ENCODE assay signal across 26 cellular contexts in the genomic region with DNA sequence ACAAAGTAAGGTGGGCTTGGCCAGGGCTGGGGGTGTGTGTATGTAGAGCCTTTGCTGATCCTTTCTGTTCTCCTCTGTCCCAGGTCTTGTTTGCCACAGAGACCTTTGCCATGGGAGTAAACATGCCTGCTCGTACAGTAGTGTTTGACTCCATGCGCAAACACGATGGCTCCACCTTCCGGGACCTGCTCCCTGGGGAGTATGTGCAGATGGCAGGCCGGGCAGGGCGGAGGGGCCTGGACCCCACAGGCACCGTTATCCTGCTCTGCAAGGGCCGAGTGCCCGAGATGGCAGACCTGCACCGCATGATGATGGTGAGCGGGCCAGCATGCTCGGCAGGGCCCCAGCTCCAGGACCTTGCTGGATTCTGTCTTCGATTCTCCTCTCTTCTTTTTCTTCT. TPM values are rescaled to one million over a fixed set of nuclear protein-coding genes. Genes with fewer than 3 reads are reported as not detected.
"Had no signal": no experiment of that assay in that cellular context is flagged by ENCODE, and none has a peak within 500 bp of the region (broad histone marks: within the 10 kb centered on the region; RNA-seq: fewer than 3 reads in every experiment).

No MANE protein-coding gene starts in this region.

- H3K27ac Mint-ChIP-seq: activated B cell treated with CpG ODN at 0.5 μM for 24 hours; activated CD4-positive, alpha-beta T cell treated with anti-CD3 and anti-CD28 coated beads, Interleukin-2, amount 10 ng/mL, durations not matched to agents 24 days and 14 days; activated CD8-positive, alpha-beta memory T cell treated with anti-CD3 and anti-CD28 coated beads, Interleukin-2, amount 10 ng/mL, durations not matched to agents 7 days and 5 days; T-cell had no signal

- H3K27me3 Mint-ChIP-seq: activated B cell treated with CpG ODN at 0.5 μM for 24 hours; activated CD4-positive, alpha-beta T cell treated with anti-CD3 and anti-CD28 coated beads, Interleukin-2, amount 10 ng/mL, durations not matched to agents 24 days and 14 days; activated CD8-positive, alpha-beta memory T cell treated with anti-CD3 and anti-CD28 coated beads, Interleukin-2, amount 10 ng/mL, durations not matched to agents 7 days and 5 days; T-cell had no signal

- H3K9me3 ChIP-seq: adrenal gland, ascending aorta, body of pancreas had no signal

- H3K9me3 Mint-ChIP-seq: activated B cell treated with CpG ODN at 0.5 μM for 24 hours; activated CD4-positive, alpha-beta T cell treated with anti-CD3 and anti-CD28 coated beads, Interleukin-2, amount 10 ng/mL, durations not matched to agents 24 days and 14 days; activated naive CD4-positive, alpha-beta T cell treated with anti-CD3 and anti-CD28 coated beads, Interleukin-2, amount 50 U/mL, for 72 hours; activated T-cell treated with anti-CD3 and anti-CD28 coated beads, Interleukin-2, amount 50 U/mL, for 4 hours; T-cell had no signal

- H3K27me3 ChIP-seq: adrenal gland, ascending aorta, body of pancreas had no signal

- H3K4me3 Mint-ChIP-seq: activated B cell treated with CpG ODN at 0.5 μM for 24 hours; activated CD4-positive, alpha-beta T cell treated with anti-CD3 and anti-CD28 coated beads, Interleukin-2, amount 10 ng/mL, durations not matched to agents 24 days and 14 days; activated CD8-positive, alpha-beta memory T cell treated with anti-CD3 and anti-CD28 coated beads, Interleukin-2, amount 10 ng/mL, durations not matched to agents 7 days and 5 days; activated T-cell treated with anti-CD3 and anti-CD28 coated beads, Interleukin-2, amount 50 U/mL, for 4 hours; T-cell had no signal

- H3K4me3 ChIP-seq: adrenal gland, ascending aorta, body of pancreas, SK-N-MC had no signal

- ATAC-seq: activated CD8-positive, alpha-beta memory T cell treated with anti-CD3 and anti-CD28 coated beads, Interleukin-2, amount 10 ng/mL, durations not matched to agents 7 days and 5 days; activated naive CD4-positive, alpha-beta T cell treated with anti-CD3 and anti-CD28 coated beads, Interleukin-2, amount 50 U/mL, for 72 hours; activated T-cell treated with anti-CD3 and anti-CD28 coated beads, Interleukin-2, amount 50 U/mL, for 4 hours; body of pancreas; T-cell had no signal

- DNase-seq: activated B cell treated with CpG ODN at 0.5 μM for 24 hours; activated CD4-positive, alpha-beta T cell treated with anti-CD3 and anti-CD28 coated beads for 1 hour; activated CD4-positive, alpha-beta T cell treated with anti-CD3 and anti-CD28 coated beads, Interleukin-2, amount 10 ng/mL, durations not matched to agents 24 days and 14 days; activated CD4-positive, alpha-beta T cell treated with anti-CD3 and anti-CD28 coated beads, Interleukin-2, amount 50 U/mL, for 48 hours; activated CD8-positive, alpha-beta memory T cell treated with anti-CD3 and anti-CD28 coated beads, Interleukin-2, amount 10 ng/mL, durations not matched to agents 7 days and 5 days; activated effector memory CD4-positive, alpha-beta T cell treated with anti-CD3 and anti-CD28 coated beads, Interleukin-2, amount 50 U/mL, for 16 hours; activated naive CD4-positive, alpha-beta T cell treated with Interleukin-2 at 50 U/mL for 16 hours; activated T-cell treated with anti-CD3 and anti-CD28 coated beads, Interleukin-2, amount 50 U/mL, for 4 hours; adrenal gland; body of pancreas; KG1; NCI-H1048; NCI-H146; NCI-H187 treated with DMSO at 0.1 percent for 48 hours; NCI-H2081 treated with DMSO at 0.1 percent for 48 hours; NCI-H2171 treated with DMSO at 0.1 percent for 48 hours; NCI-H226; NCI-H526; NCI-H774; T-cell; T-helper 2 cell; T1000 had no signal

- H3K27ac ChIP-seq: adrenal gland, ascending aorta, body of pancreas, SK-N-MC had no signal

RNA-seq across cellular contexts. Expression of a gene that starts 19.8 kb away (rescaled TPM):
- total RNA-seq: activated B cell treated with CpG ODN at 0.5 μM for 24 hours; activated CD4-positive, alpha-beta T cell treated with anti-CD3 and anti-CD28 coated beads, Interleukin-2, amount 10 ng/mL, durations not matched to agents 24 days and 14 days; NCI-H460 had no signal
